8 cellular contexts compared by ENCODE assay signal in genomic region chr7:37198906-37199485, GRCh38.
DNase-seq lines count a peak whose midpoint lies in the region; ATAC-seq, FAIRE-seq and TF ChIP-seq lines count a peak whose summit lies in the region.

No MANE protein-coding gene starts in this region.

- H4K20me1 ChIP-seq in astrocyte (ENCODE audit: insufficient read depth, low read length), result no peaks in the 10 kb centered on the region

- WGBS in small intestine, 3 donors, result 13 to 30% (median 16%) methylated on average over 6 of the region's 6 CpGs

- H3K4me3 Mint-ChIP-seq in astrocyte (ENCODE audit: unreplicated experiment), result no peak overlapping the region

- H3K4me3 ChIP-seq in AG10803 (ENCODE audit: low read length) (no peak overlapping the region), astrocyte (ENCODE audit: insufficient read depth, low read depth, low read length) (no peak overlapping the region), small intestine (ENCODE audit: low read depth in 1 of 2, low read length in 2 of 2) (no peak overlapping the region)

- H3K27me3 ChIP-seq in astrocyte (ENCODE audit: insufficient read depth, low read length) (no peaks in the 10 kb centered on the region), small intestine (ENCODE audit: control insufficient read depth in 2 of 2, insufficient read depth in 2 of 2, low read length in 2 of 2) (no peaks in the 10 kb centered on the region)

- no peak overlapping the region for H3K9ac ChIP-seq in astrocyte (ENCODE audit: low read length)

- H3K36me3 Mint-ChIP-seq in astrocyte (ENCODE audit: low read depth, unreplicated experiment), result peaks cover 4% of the 10 kb centered on the region

- DNase-seq in AG10803 (ENCODE audit: low read depth) (peak; percentile 65), GM19240 (ENCODE audit: insufficient read length, low spot score) (peak; percentile 36), NCI-H1417 (lab: John Stamatoyannopoulos, UW) (peak; percentile 68 to 95 (median 80)), T-helper 9 cell (peak; percentile 71), astrocyte (ENCODE audit: low read depth) (peak; percentile 38), hippocampal formation (lab: John Stamatoyannopoulos, UW) (peak; percentile 75 to 86), small intestine (peak; percentile 77)

- H3K36me3 ChIP-seq in astrocyte (ENCODE audit: insufficient read depth, low read length), result no peaks in the 10 kb centered on the region
- no peaks in the 10 kb centered on the region for H3K36me3 ChIP-seq in small intestine (ENCODE audit: control insufficient read depth in 2 of 2, insufficient read depth in 2 of 2, low read length in 2 of 2)

- no peak overlapping the region for H3K27ac Mint-ChIP-seq in astrocyte (ENCODE audit: unreplicated experiment)

- no peaks in the 10 kb centered on the region for H3K79me2 ChIP-seq in astrocyte (ENCODE audit: insufficient read depth, low read length)

- FAIRE-seq in astrocyte (lab: Jason Lieb, UNC), result no peak
- no peak for FAIRE-seq in small intestine (lab: Jason Lieb, UNC)

- no peak overlapping the region for H3K27ac ChIP-seq in astrocyte (ENCODE audit: low read depth, low read length)
- H3K27ac ChIP-seq in small intestine (ENCODE audit: low read depth in 1 of 2, low read length in 1 of 2), result no peak overlapping the region

- no peak for ATAC-seq in GM21526 (IDR thresholded peaks at IDR 0.05; ENCODE audit: low FRiP score, unreplicated experiment)

- H3K9me3 ChIP-seq in astrocyte (ENCODE audit: insufficient read depth, low read depth, low read length) (no peaks in the 10 kb centered on the region), small intestine (ENCODE audit: control insufficient read depth, low read depth) (no peaks in the 10 kb centered on the region)

- TF ChIP-seq CTCF in AG10803 (conservative IDR thresholded peaks at IDR 0.05; ENCODE audit: low read length), result peak; percentile 88
- TF ChIP-seq CTCF in astrocyte (IDR thresholded peaks at IDR 0.05; ENCODE audit: insufficient read depth, low read depth, low read length), result peak; percentile 83

- no peak overlapping the region for H3K4me2 ChIP-seq in astrocyte (ENCODE audit: low read length)

- H3K4me1 Mint-ChIP-seq in astrocyte (ENCODE audit: low read depth, unreplicated experiment), result no peaks in the 10 kb centered on the region

- no peaks in the 10 kb centered on the region for H3K9me3 Mint-ChIP-seq in astrocyte (ENCODE audit: unreplicated experiment)

- no peaks in the 10 kb centered on the region for H3K27me3 Mint-ChIP-seq in astrocyte (ENCODE audit: low read depth, unreplicated experiment)

- H3K4me1 ChIP-seq in astrocyte (ENCODE audit: insufficient read depth, low read length), result peaks cover 4% of the 10 kb centered on the region
- H3K4me1 ChIP-seq in small intestine (ENCODE audit: control insufficient read depth in 2 of 2, insufficient read depth in 1 of 2, low read depth in 1 of 2, low read length in 1 of 2), result peaks cover 0 to 2% of the 10 kb centered on the region in 2 donors

- H2AFZ ChIP-seq in astrocyte (ENCODE audit: low read depth, low read length), result no peak overlapping the region
